In genomic region chr4:48275694-48276093, GRCh38 we compare ENCODE assay signal across 19 cellular contexts.
"Had no signal": no experiment of that assay in that cellular context is flagged by ENCODE, and none has a peak within 500 bp of the region (broad histone marks: within the 10 kb centered on the region; RNA-seq: fewer than 3 reads in every experiment).

No MANE protein-coding gene starts in this region.

- H3K4me1 Mint-ChIP-seq: nephron progenitor cell had no signal

- H3K27me3 Mint-ChIP-seq: stimulated activated naive B cell treated with anti-CD40 and anti-IgM and Interleukin-4, amounts not matched to agents 10 μg/mL and 1 μg/mL and 100 μg/mL, for 72 hours had no signal

- H3K4me3 Mint-ChIP-seq: naive thymus-derived CD8-positive, alpha-beta T cell; nephron progenitor cell; stimulated activated naive B cell treated with anti-CD40 and anti-IgM and Interleukin-4, amounts not matched to agents 10 μg/mL and 1 μg/mL and 100 μg/mL, for 72 hours; stimulated activated naive CD8-positive, alpha-beta T cell treated with anti-CD3 and anti-CD28 coated beads, Interleukin-15, Interleukin-2, amounts not matched to agents 100 ng/mL and 50 ng/mL, for 24 hours had no signal

- H3K9me3 Mint-ChIP-seq: stimulated activated naive CD8-positive, alpha-beta T cell treated with anti-CD3 and anti-CD28 coated beads, Interleukin-15, Interleukin-2, amounts not matched to agents 100 ng/mL and 50 ng/mL, for 24 hours had no signal

- ATAC-seq: gastrocnemius medialis; naive thymus-derived CD8-positive, alpha-beta T cell; psoas muscle had no signal

- DNase-seq: dorsolateral prefrontal cortex; effector CD4-positive, alpha-beta T cell; gastrocnemius medialis; head of caudate nucleus; left lung; midbrain; naive thymus-derived CD8-positive, alpha-beta T cell; nephron progenitor cell; occipital lobe; ovary; posterior cingulate gyrus; psoas muscle; right cardiac atrium; sigmoid colon; spleen; stimulated activated CD4-positive, alpha-beta T cell treated with anti-CD3 and anti-CD28 coated beads, Interleukin-4, amount 100 ng/mL, for 4 hours; stimulated activated naive B cell treated with anti-CD40 and anti-IgM and Interleukin-4, amounts not matched to agents 10 μg/mL and 1 μg/mL and 100 μg/mL, for 72 hours; upper lobe of left lung had no signal

- H3K27ac Mint-ChIP-seq: naive thymus-derived CD8-positive, alpha-beta T cell; nephron progenitor cell; stimulated activated naive B cell treated with anti-CD40 and anti-IgM and Interleukin-4, amounts not matched to agents 10 μg/mL and 1 μg/mL and 100 μg/mL, for 72 hours; stimulated activated naive CD8-positive, alpha-beta T cell treated with anti-CD3 and anti-CD28 coated beads, Interleukin-15, Interleukin-2, amounts not matched to agents 100 ng/mL and 50 ng/mL, for 24 hours had no signal
